Comparison of ENCODE assay signal across 1 cellular context in genomic region chr12:70733385-70733784, GRCh38.
TF ChIP-seq lines count a peak whose summit lies in the region.

No MANE protein-coding gene starts in this region.

TF ChIP-seq in SK-N-SH, 30 proteins besides CTCF, POLR2A, EP300 and RAD21 (continued from another document):
- TF ChIP-seq ZBTB33 (IDR thresholded peaks at IDR 0.05; ENCODE audit: borderline replicate concordance, low read depth) = no peak
TF ChIP-seq in SK-N-SH: peak in this region for 2.
